10 cellular contexts compared by ENCODE assay signal in genomic region chr11:118618991-118619375, GRCh38. TPM values are rescaled to one million over a fixed set of nuclear protein-coding genes. Genes with fewer than 3 reads are reported as not detected.
A peak's percentile ranks its signal among the peaks of the same experiment; 100 is the strongest.
DNase-seq lines count a peak whose midpoint lies in the region; ATAC-seq and TF ChIP-seq lines count a peak whose summit lies in the region.
"Had no signal": no experiment of that assay in that cellular context is flagged by ENCODE, and none has a peak within 500 bp of the region (broad histone marks: within the 10 kb centered on the region; RNA-seq: fewer than 3 reads in every experiment).

No MANE protein-coding gene starts in this region.

- H3K9me3 ChIP-seq in ascending aorta (no peaks in the 10 kb centered on the region), left ventricle myocardium inferior (replicated peaks) (no peaks in the 10 kb centered on the region)
- no peaks in the 10 kb centered on the region for H3K9me3 ChIP-seq in CD4-positive, alpha-beta T cell (ENCODE audit: control insufficient read depth, low read length)

- TF ChIP-seq CTCF in ascending aorta (IDR thresholded peaks at IDR 0.05) (no peak), left ventricle myocardium inferior (IDR thresholded peaks at IDR 0.05; ENCODE audit: borderline replicate concordance) (no peak)
- TF ChIP-seq CTCF in CD4-positive, alpha-beta T cell (IDR thresholded peaks at IDR 0.05): no peak

- H3K9me3 Mint-ChIP-seq in CD4-positive, alpha-beta T cell: no peaks in the 10 kb centered on the region
- H3K9me3 Mint-ChIP-seq in immature natural killer cell: no peaks in the 10 kb centered on the region
- no peaks in the 10 kb centered on the region for H3K9me3 Mint-ChIP-seq in T-helper 2 cell treated with Interferon-gamma antibody and Interleukin-4, amounts not matched to agents 5 μg/mL and 100 μg/mL, for 36 hours
- H3K9me3 Mint-ChIP-seq: activated CD8-positive, alpha-beta T cell treated with anti-CD3 and anti-CD28 coated beads for 36 hours had no signal

- intact Hi-C loops in ascending aorta (cut with DNase I) (no loop called here), left ventricle myocardium inferior (cut with micrococcal nuclease) (no loop called here), sciatic nerve (cut with DNase I) (no loop called here)
- intact Hi-C loops in CD4-positive, alpha-beta T cell (cut with DNase I, micrococcal nuclease): no loop called here

- ATAC-seq in sciatic nerve (peak; percentile 74), GM21576 (IDR thresholded peaks at IDR 0.05; ENCODE audit: unreplicated experiment) (no peak)
- no peak for ATAC-seq in CD4-positive, alpha-beta T cell (ENCODE audit: poor library complexity)

- no peaks in the 10 kb centered on the region for H3K36me3 Mint-ChIP-seq in CD4-positive, alpha-beta T cell (ENCODE audit: low read depth)
- H3K36me3 Mint-ChIP-seq in immature natural killer cell: no peaks in the 10 kb centered on the region
- no peaks in the 10 kb centered on the region for H3K36me3 Mint-ChIP-seq in T-helper 2 cell treated with Interferon-gamma antibody and Interleukin-4, amounts not matched to agents 5 μg/mL and 100 μg/mL, for 36 hours (ENCODE audit: low read depth)

- CTCF ChIA-PET in CD4-positive, alpha-beta T cell (lab: Charles Lee): no interaction called here

- H3K27ac ChIP-seq in ascending aorta (peak overlapping the region; percentile 95 to 99), left ventricle myocardium inferior (replicated peaks) (peak overlapping the region; percentile 91)
- no peak overlapping the region for H3K27ac ChIP-seq in CD4-positive, alpha-beta T cell (ENCODE audit: low read depth, low read length)

- H3K4me1 ChIP-seq in ascending aorta (peaks cover 31 to 62% of the 10 kb centered on the region in 2 donors), left ventricle myocardium inferior (peaks cover 98% of the 10 kb centered on the region)

- POLR2A ChIA-PET in CD4-positive, alpha-beta T cell (lab: Charles Lee): interaction anchor here (0.5 to 0.6 kb wide), 2 partner anchors 39 to 861 kb away, joined by 3 read pairs; no protein-coding TSS in a partner anchor

- no peak overlapping the region for H3K27ac Mint-ChIP-seq in CD4-positive, alpha-beta T cell
- no peak overlapping the region for H3K27ac Mint-ChIP-seq in immature natural killer cell
- H3K27ac Mint-ChIP-seq in T-helper 2 cell treated with Interferon-gamma antibody and Interleukin-4, amounts not matched to agents 5 μg/mL and 100 μg/mL, for 36 hours: no peak overlapping the region
- H3K27ac Mint-ChIP-seq: activated CD8-positive, alpha-beta T cell treated with anti-CD3 and anti-CD28 coated beads for 36 hours had no signal

- peaks cover 5% of the 10 kb centered on the region for H3K4me1 Mint-ChIP-seq in CD4-positive, alpha-beta T cell (ENCODE audit: low read depth)
- H3K4me1 Mint-ChIP-seq in immature natural killer cell: peaks cover 12 to 13% of the 10 kb centered on the region in 2 donors
- H3K4me1 Mint-ChIP-seq in T-helper 2 cell treated with Interferon-gamma antibody and Interleukin-4, amounts not matched to agents 5 μg/mL and 100 μg/mL, for 36 hours (ENCODE audit: low read depth): peaks cover 1% of the 10 kb centered on the region

- DNase-seq in Daoy (ENCODE audit: low read depth) (peak; percentile 91), ascending aorta (ENCODE audit: low spot score in 2 of 2) (peak in 1 of 2 donors; percentile 86), left ventricle myocardium inferior (peak; percentile 64), sciatic nerve (ENCODE audit: low spot score) (no peak), immature natural killer cell (no peak)
- no peak for DNase-seq in CD4-positive, alpha-beta T cell
- DNase-seq in T-helper 2 cell treated with Interferon-gamma antibody and Interleukin-4, amounts not matched to agents 5 μg/mL and 100 μg/mL, for 36 hours (ENCODE audit: low spot score): no peak
- DNase-seq: activated CD8-positive, alpha-beta T cell treated with anti-CD3 and anti-CD28 coated beads for 36 hours; NCI-H2081 treated with DMSO at 0.1 percent for 48 hours had no signal

- peaks cover 21% of the 10 kb centered on the region for H3K27me3 Mint-ChIP-seq in CD4-positive, alpha-beta T cell
- H3K27me3 Mint-ChIP-seq in immature natural killer cell (ENCODE audit: low read depth in 3 of 3): peaks cover 0 to 6% (median 5%) of the 10 kb centered on the region in 3 donors
- peaks cover 28% of the 10 kb centered on the region for H3K27me3 Mint-ChIP-seq in T-helper 2 cell treated with Interferon-gamma antibody and Interleukin-4, amounts not matched to agents 5 μg/mL and 100 μg/mL, for 36 hours (ENCODE audit: low read depth)

- no peak overlapping the region for H3K4me3 Mint-ChIP-seq in CD4-positive, alpha-beta T cell
- H3K4me3 Mint-ChIP-seq in immature natural killer cell: no peak overlapping the region
- H3K4me3 Mint-ChIP-seq in T-helper 2 cell treated with Interferon-gamma antibody and Interleukin-4, amounts not matched to agents 5 μg/mL and 100 μg/mL, for 36 hours: no peak overlapping the region
- H3K4me3 Mint-ChIP-seq: activated CD8-positive, alpha-beta T cell treated with anti-CD3 and anti-CD28 coated beads for 36 hours had no signal

- H3K27me3 ChIP-seq in ascending aorta (no peaks in the 10 kb centered on the region), left ventricle myocardium inferior (ENCODE audit: low read depth) (no peaks in the 10 kb centered on the region)
- peaks cover 9% of the 10 kb centered on the region for H3K27me3 ChIP-seq in CD4-positive, alpha-beta T cell (ENCODE audit: control insufficient read depth, insufficient read depth, low read length)

- peak overlapping the region in 1 of 2 donors; percentile 44 for H3K4me3 ChIP-seq in ascending aorta
- H3K4me3 ChIP-seq in left ventricle myocardium inferior: peak overlapping the region; percentile 72

- peaks cover 34% of the 10 kb centered on the region in 2 donors for H3K36me3 ChIP-seq in ascending aorta
- peaks cover 43% of the 10 kb centered on the region for H3K36me3 ChIP-seq in left ventricle myocardium inferior

RNA-seq across cellular contexts. Expression of gene PHLDB1, which starts 11.6 kb away (rescaled TPM):
- 36.8 and 44.7 TPM in 2 replicates for total RNA-seq in Daoy (2014; rRNA removed; shearing (Covaris generic))
- total RNA-seq in ascending aorta (200 TPM), left ventricle myocardium inferior (102 TPM), sciatic nerve (419 TPM)
- total RNA-seq in CD4-positive, alpha-beta T cell: 1 to 10 TPM; 1.8 to 2.3 TPM
- polyA plus RNA-seq in immature natural killer cell: under 1 TPM in 1 of 3 donors, not detected in 2; 0.17 TPM

RNA-seq across cellular contexts. Expression of gene ARCN1, which starts 46.8 kb away (rescaled TPM):
- total RNA-seq in Daoy (2014; rRNA removed; shearing (Covaris generic)): 131 and 135 TPM in 2 replicates
- total RNA-seq in ascending aorta (93.8 TPM), left ventricle myocardium inferior (99.4 TPM), sciatic nerve (135 TPM)
- 10 to 100 TPM; 73.7 to 78.6 TPM for total RNA-seq in CD4-positive, alpha-beta T cell
- polyA plus RNA-seq in immature natural killer cell: 100 to 1,000 TPM in 2 of 3 donors, 10 to 100 TPM in 1; 99.9 to 164 (median 157) TPM

RNA-seq across cellular contexts. Expression of gene IFT46, which starts 53.3 kb away (rescaled TPM):
- 28.4 and 28.6 TPM in 2 replicates for total RNA-seq in Daoy (2014; rRNA removed; shearing (Covaris generic))
- total RNA-seq in ascending aorta (34.9 TPM), left ventricle myocardium inferior (26.0 TPM), sciatic nerve (22.2 TPM)
- 1 to 10 TPM; 4.9 to 6.3 TPM for total RNA-seq in CD4-positive, alpha-beta T cell
- polyA plus RNA-seq in immature natural killer cell: 1 to 10 TPM; 5.9 to 8.1 (median 7.4) TPM

Comparison
In these comparisons a context has a peak if more than half of its experiments do, and no peak if none do; other contexts are left out.
1. DNase-seq: peak in Daoy (single experiment) and left ventricle myocardium inferior (single experiment); none in sciatic nerve (single experiment), CD4-positive, alpha-beta T cell (0 of 10), immature natural killer cell (0 of 3) and T-helper 2 cell treated with Interferon-gamma antibody and Interleukin-4, amounts not matched to agents 5 μg/mL and 100 μg/mL, for 36 hours (single experiment).
2. RNA of gene PHLDB1, which starts 11.6 kb away (total RNA-seq): 419 TPM in sciatic nerve (single experiment), 200 TPM in ascending aorta (single experiment), 102 TPM in left ventricle myocardium inferior (single experiment) and 36.8 to 44.7 TPM in Daoy; 1.8 to 2.3 TPM in CD4-positive, alpha-beta T cell; every median in the first group is over 10 times any median in the second.